ENCODE assay signal across 8 cellular contexts in genomic region chr9:133334161-133334560, GRCh38. TPM values are rescaled to one million over a fixed set of nuclear protein-coding genes. Genes with fewer than 3 reads are reported as not detected.
DNase-seq lines count a peak whose midpoint lies in the region; ATAC-seq and TF ChIP-seq lines count a peak whose summit lies in the region.

No MANE protein-coding gene starts in this region.

- DNase-seq in CD4-positive, alpha-beta memory T cell = no peak
- DNase-seq in activated naive CD8-positive, alpha-beta T cell treated with anti-CD3 and anti-CD28 coated beads, Interleukin-2, amount 50 U/mL, for 24 hours = no peak
- no peak for DNase-seq in natural killer cell
- no peak for DNase-seq in superior temporal gyrus (ENCODE audit: extremely low spot score)
- DNase-seq in NCI-H2029 treated with DMSO at 0.1 percent for 48 hours (lab: John Stamatoyannopoulos, UW) = no peak
- no peak for DNase-seq in SW 1271 (lab: John Stamatoyannopoulos, UW)

- peaks cover 18 to 48% of the 10 kb centered on the region in 2 donors for H3K36me3 Mint-ChIP-seq in CD4-positive, alpha-beta memory T cell
- H3K36me3 Mint-ChIP-seq in activated naive CD8-positive, alpha-beta T cell treated with anti-CD3 and anti-CD28 coated beads, Interleukin-2, amount 50 U/mL, for 24 hours (ENCODE audit: low read depth) = peaks cover 57% of the 10 kb centered on the region
- peaks cover 11% of the 10 kb centered on the region for H3K36me3 Mint-ChIP-seq in natural killer cell

- POLR2A ChIA-PET in CD4-positive, alpha-beta memory T cell (lab: Charles Lee; ENCODE audit: partially characterized antibody) = interaction anchor here (1.3 to 3.1 kb wide), 3 partner anchors 14 to 37 kb away, joined by 7 to 14 read pairs (median 12); partner anchors contain the start of genes MED22, RPL7A, SURF1 and SURF2
- POLR2A ChIA-PET in HEK293 (lab: Yijun Ruan, JAX) = interaction anchor here (0.6 to 2.3 kb wide), 6 partner anchors 11 to 56 kb away, joined by 3 to 18 read pairs (median 6); partner anchors contain the start of genes MED22, RPL7A, STKLD1 and SURF4

- no peak overlapping the region for H3K4me3 ChIP-seq in CD4-positive, alpha-beta memory T cell (ENCODE audit: low read length in 2 of 2)
- no peak overlapping the region for H3K4me3 ChIP-seq in HEK293 (ENCODE audit: low read depth, low read length)

- peaks cover 10 to 55% (median 20%) of the 10 kb centered on the region in 4 donors for H3K4me1 Mint-ChIP-seq in CD4-positive, alpha-beta memory T cell
- H3K4me1 Mint-ChIP-seq in activated naive CD8-positive, alpha-beta T cell treated with anti-CD3 and anti-CD28 coated beads, Interleukin-2, amount 50 U/mL, for 24 hours = peaks cover 36% of the 10 kb centered on the region
- H3K4me1 Mint-ChIP-seq in natural killer cell = peaks cover 30 to 37% of the 10 kb centered on the region in 2 donors

- peak overlapping the region in 4 of 8 donors; percentile 10 to 29 (median 24) for H3K4me3 Mint-ChIP-seq in CD4-positive, alpha-beta memory T cell
- peak overlapping the region; percentile 95 for H3K4me3 Mint-ChIP-seq in activated naive CD8-positive, alpha-beta T cell treated with anti-CD3 and anti-CD28 coated beads, Interleukin-2, amount 50 U/mL, for 24 hours
- H3K4me3 Mint-ChIP-seq in natural killer cell = no peak overlapping the region

- TF ChIP-seq CTCF in HEK293 (tag by site-specific recombination; IDR thresholded peaks at IDR 0.05) (no peak), natural killer cell (IDR thresholded peaks at IDR 0.05) (no peak)

- CTCF ChIA-PET in CD4-positive, alpha-beta memory T cell (lab: Charles Lee; ENCODE audit: partially characterized antibody) = interaction anchor here (1.1 to 1.6 kb wide), 3 partner anchors 37 to 80 kb away, joined by 3 to 5 read pairs (median 4); no protein-coding TSS in a partner anchor
- CTCF ChIA-PET in HEK293 (lab: Yijun Ruan, JAX) = interaction anchor here (0.6 to 8.9 kb wide), 7 partner anchors 9 to 220 kb away, joined by 3 to 159 read pairs (median 4); no protein-coding TSS in a partner anchor

- no peak for ATAC-seq in activated naive CD8-positive, alpha-beta T cell treated with anti-CD3 and anti-CD28 coated beads, Interleukin-2, amount 50 U/mL, for 24 hours
- ATAC-seq in natural killer cell (no peak), GM18867 (IDR thresholded peaks at IDR 0.05; ENCODE audit: unreplicated experiment) (no peak)

- no peaks in the 10 kb centered on the region for H3K27me3 ChIP-seq in CD4-positive, alpha-beta memory T cell (ENCODE audit: insufficient read depth, low read length)

- peak overlapping the region in 4 of 7 donors; percentile 12 to 79 (median 38) for H3K27ac Mint-ChIP-seq in CD4-positive, alpha-beta memory T cell
- H3K27ac Mint-ChIP-seq in activated naive CD8-positive, alpha-beta T cell treated with anti-CD3 and anti-CD28 coated beads, Interleukin-2, amount 50 U/mL, for 24 hours = peak overlapping the region; percentile 95
- H3K27ac Mint-ChIP-seq in natural killer cell = peak overlapping the region; percentile 11 to 91

- peaks cover 28% of the 10 kb centered on the region for H3K4me1 ChIP-seq in CD4-positive, alpha-beta memory T cell (ENCODE audit: insufficient read depth, low read length)
- peaks cover 4% of the 10 kb centered on the region; the same call in 1 of the 2 replicates for H3K4me1 ChIP-seq in HEK293 (ENCODE audit: control insufficient read depth, insufficient read depth, low read length)

- no peaks in the 10 kb centered on the region for H3K9me3 Mint-ChIP-seq in CD4-positive, alpha-beta memory T cell
- no peaks in the 10 kb centered on the region for H3K9me3 Mint-ChIP-seq in activated naive CD8-positive, alpha-beta T cell treated with anti-CD3 and anti-CD28 coated beads, Interleukin-2, amount 50 U/mL, for 24 hours
- H3K9me3 Mint-ChIP-seq in natural killer cell = no peaks in the 10 kb centered on the region

- no peaks in the 10 kb centered on the region for H3K27me3 Mint-ChIP-seq in CD4-positive, alpha-beta memory T cell
- H3K27me3 Mint-ChIP-seq in activated naive CD8-positive, alpha-beta T cell treated with anti-CD3 and anti-CD28 coated beads, Interleukin-2, amount 50 U/mL, for 24 hours = no peaks in the 10 kb centered on the region
- no peaks in the 10 kb centered on the region for H3K27me3 Mint-ChIP-seq in natural killer cell (ENCODE audit: low read depth in 2 of 2)

- H3K9me3 ChIP-seq in CD4-positive, alpha-beta memory T cell (ENCODE audit: control insufficient read depth in 1 of 2, low read length in 2 of 2) = no peaks in the 10 kb centered on the region
- no peaks in the 10 kb centered on the region for H3K9me3 ChIP-seq in HEK293 (ENCODE audit: control insufficient read depth, insufficient read depth, low read depth, low read length)

- intact Hi-C loops in CD4-positive, alpha-beta memory T cell (cut with micrococcal nuclease) = no loop called here
- intact Hi-C loops in natural killer cell (cut with micrococcal nuclease) = no loop called here

- peaks cover 39% of the 10 kb centered on the region for H3K36me3 ChIP-seq in CD4-positive, alpha-beta memory T cell (ENCODE audit: insufficient read depth, low read length)
- H3K36me3 ChIP-seq in HEK293 (ENCODE audit: control insufficient read depth in 2 of 2, insufficient read depth in 1 of 2, low read length in 2 of 2) = peaks cover 4 to 57% of the 10 kb centered on the region in 2 experiments; a peak in 2 of 3 replicates

- no peak overlapping the region for H3K27ac ChIP-seq in CD4-positive, alpha-beta memory T cell (ENCODE audit: low read depth, low read length)
- H3K27ac ChIP-seq in HEK293 (ENCODE audit: extremely low read depth, low read depth, low read length) = no peak overlapping the region

TF ChIP-seq in HEK293, 187 proteins besides CTCF, POLR2A, EP300 and RAD21:
- TF ChIP-seq KLF1 (tag by site-specific recombination; IDR thresholded peaks at IDR 0.05) (peak; percentile 68; the same call in 1 of the 2 replicates), PATZ1 (tag by site-specific recombination; IDR thresholded peaks at IDR 0.05) (no peak)
TF ChIP-seq in HEK293: peak in this region for 1.

RNA-seq across cellular contexts. Expression of gene SURF6, which starts 1.8 kb away (rescaled TPM):
- total RNA-seq in CD4-positive, alpha-beta memory T cell = 10 to 100 TPM; 28.6 to 28.9 TPM
- 10 to 100 TPM in 1 of 2 donors, 1 to 10 TPM in 1; 2.3 to 13.4 TPM for polyA plus RNA-seq in CD4-positive, alpha-beta memory T cell
- total RNA-seq in natural killer cell = 10 to 100 TPM; 13.8 to 23.5 (median 21.3) TPM

RNA-seq across cellular contexts. Expression of gene MED22, which starts 13.8 kb away (rescaled TPM):
- total RNA-seq in CD4-positive, alpha-beta memory T cell = 10 to 100 TPM; 40.2 to 42.8 TPM
- polyA plus RNA-seq in CD4-positive, alpha-beta memory T cell = 10 to 100 TPM in 1 of 2 donors, 1 to 10 TPM in 1; 8.1 to 16.0 TPM
- total RNA-seq in natural killer cell = 10 to 100 TPM; 23.8 to 37.0 (median 28.1) TPM

RNA-seq across cellular contexts. Expression of gene RPL7A, which starts 13.9 kb away (rescaled TPM):
- 1,000 to 10,000 TPM; 2,104 to 2,268 TPM for total RNA-seq in CD4-positive, alpha-beta memory T cell
- 1,000 to 10,000 TPM in 1 of 2 donors, 100 to 1,000 TPM in 1; 794 to 1,144 TPM for polyA plus RNA-seq in CD4-positive, alpha-beta memory T cell
- 1,000 to 10,000 TPM; 1,409 to 1,616 (median 1,600) TPM for total RNA-seq in natural killer cell

RNA-seq across cellular contexts. Expression of gene SURF1, which starts 22.1 kb away (rescaled TPM):
- total RNA-seq in CD4-positive, alpha-beta memory T cell = 10 to 100 TPM; 54.3 to 61.1 TPM
- 100 to 1,000 TPM; 105 to 114 TPM for polyA plus RNA-seq in CD4-positive, alpha-beta memory T cell
- total RNA-seq in natural killer cell = 10 to 100 TPM; 35.6 to 44.4 (median 37.2) TPM

RNA-seq across cellular contexts. Expression of gene SURF2, which starts 22.2 kb away (rescaled TPM):
- 10 to 100 TPM; 19.5 to 19.8 TPM for total RNA-seq in CD4-positive, alpha-beta memory T cell
- 10 to 100 TPM; 29.7 to 46.7 TPM for polyA plus RNA-seq in CD4-positive, alpha-beta memory T cell
- 10 to 100 TPM; 14.3 to 14.9 (median 14.7) TPM for total RNA-seq in natural killer cell

Comparison
In these comparisons a context has a peak if more than half of its experiments do, and no peak if none do; other contexts are left out.
1. H3K27ac Mint-ChIP-seq: peak in every context shown above with its lines; median percentile 95 in activated naive CD8-positive, alpha-beta T cell treated with anti-CD3 and anti-CD28 coated beads, Interleukin-2, amount 50 U/mL, for 24 hours; 51 in natural killer cell; 38 in CD4-positive, alpha-beta memory T cell.